8 cellular contexts compared by ENCODE assay signal in genomic region chr3:124834723-124835718, GRCh38. TPM values are rescaled to one million over a fixed set of nuclear protein-coding genes. Genes with fewer than 3 reads are reported as not detected.
DNase-seq lines count a peak whose midpoint lies in the region; ATAC-seq and TF ChIP-seq lines count a peak whose summit lies in the region.

No MANE protein-coding gene starts in this region.

- intact Hi-C loops in left colon (cut with DNase I, micrococcal nuclease) = no loop called here

- peak; percentile 71 for DNase-seq in NCI-H1092 (lab: John Stamatoyannopoulos, UW)
- peak; percentile 26 for DNase-seq in T1000 (lab: John Stamatoyannopoulos, UW)
- DNase-seq in brain pericyte (ENCODE audit: low read depth, low spot score) = peak; percentile 87
- DNase-seq in left colon = peak; percentile 61 to 87
- DNase-seq in stimulated activated CD8-positive, alpha-beta memory T cell treated with anti-CD3 and anti-CD28 coated beads, Interleukin-12 subunit alpha, Interleukin-12 subunit beta, amount 100 ng/mL, for 24 hours (ENCODE audit: extremely low read depth) = peak; percentile 7
- no peak for DNase-seq in GF-D8 (lab: John Stamatoyannopoulos, UW)

- peak; percentile 4 for TF ChIP-seq CTCF in GM12873 (IDR thresholded peaks at IDR 0.05; ENCODE audit: insufficient read depth, low read depth, low read length, missing control alignments)

- peak; percentile 86 for ATAC-seq in HG02588 (IDR thresholded peaks at IDR 0.05; ENCODE audit: unreplicated experiment)
- ATAC-seq in left colon = peak; percentile 47

RNA-seq across cellular contexts. Expression of gene ITGB5, which starts 52.1 kb away (rescaled TPM):
- 100 to 1,000 TPM in 1 of 2 donors, 10 to 100 TPM in 1; 93.0 to 103 TPM for total RNA-seq in left colon
